33 cellular contexts compared by ENCODE assay signal in genomic region chr6:91267246-91267645, GRCh38.
"Had no signal": no experiment of that assay in that cellular context is flagged by ENCODE, and none has a peak within 500 bp of the region (broad histone marks: within the 10 kb centered on the region; RNA-seq: fewer than 3 reads in every experiment).

No MANE protein-coding gene starts in this region.

- H3K36me3 Mint-ChIP-seq: activated CD4-positive, alpha-beta memory T cell treated with anti-CD3 and anti-CD28 coated beads for 36 hours; activated CD8-positive, alpha-beta memory T cell treated with anti-CD3 and anti-CD28 coated beads, Interleukin-2, amount 10 ng/mL, durations not matched to agents 7 days and 5 days; activated naive CD4-positive, alpha-beta T cell treated with anti-CD3 and anti-CD28 coated beads, Interleukin-2, amount 50 U/mL, for 24 hours; activated naive CD8-positive, alpha-beta T cell treated with anti-CD3 and anti-CD28 coated beads for 36 hours; brain had no signal

- H3K27me3 ChIP-seq: ascending aorta, breast epithelium, cardiac muscle cell, esophagus muscularis mucosa, foreskin keratinocyte, gastrocnemius medialis, heart left ventricle had no signal

- ATAC-seq: activated CD4-positive, alpha-beta T cell treated with anti-CD3 and anti-CD28 coated beads for 36 hours; activated CD8-positive, alpha-beta memory T cell treated with anti-CD3 and anti-CD28 coated beads, Interleukin-2, amount 10 ng/mL, durations not matched to agents 7 days and 5 days; activated CD8-positive, alpha-beta T cell treated with anti-CD3 and anti-CD28 coated beads, Interleukin-2, amount 10 ng/mL, durations not matched to agents 7 days and 5 days; activated naive CD8-positive, alpha-beta T cell treated with anti-CD3 and anti-CD28 coated beads, Interleukin-2, amount 50 U/mL, for 24 hours; effector memory CD8-positive, alpha-beta T cell; foreskin keratinocyte; gastrocnemius medialis; heart left ventricle had no signal

- H3K4me3 ChIP-seq: ascending aorta, breast epithelium, cardiac muscle cell, esophagus muscularis mucosa, gastrocnemius medialis, heart left ventricle had no signal

- H3K4me1 Mint-ChIP-seq: activated CD4-positive, alpha-beta T cell treated with anti-CD3 and anti-CD28 coated beads for 36 hours; activated CD4-positive, alpha-beta T cell treated with anti-CD3 and anti-CD28 coated beads, Interleukin-2, amount 10 ng/mL, durations not matched to agents 24 days and 14 days; activated CD8-positive, alpha-beta memory T cell treated with anti-CD3 and anti-CD28 coated beads, Interleukin-2, amount 10 ng/mL, durations not matched to agents 7 days and 5 days; activated naive CD4-positive, alpha-beta T cell treated with anti-CD3 and anti-CD28 coated beads, Interleukin-2, amount 50 U/mL, for 24 hours; activated naive CD8-positive, alpha-beta T cell treated with anti-CD3 and anti-CD28 coated beads for 36 hours; activated naive CD8-positive, alpha-beta T cell treated with anti-CD3 and anti-CD28 coated beads, Interleukin-2, amount 50 U/mL, for 24 hours had no signal

- H3K4me3 Mint-ChIP-seq: activated CD4-positive, alpha-beta memory T cell treated with anti-CD3 and anti-CD28 coated beads for 36 hours; activated CD4-positive, alpha-beta T cell treated with anti-CD3 and anti-CD28 coated beads for 36 hours; activated CD4-positive, alpha-beta T cell treated with anti-CD3 and anti-CD28 coated beads, Interleukin-2, amount 10 ng/mL, durations not matched to agents 24 days and 14 days; activated CD8-positive, alpha-beta memory T cell treated with anti-CD3 and anti-CD28 coated beads, Interleukin-2, amount 10 ng/mL, durations not matched to agents 7 days and 5 days; activated CD8-positive, alpha-beta T cell treated with anti-CD3 and anti-CD28 coated beads, Interleukin-2, amount 10 ng/mL, durations not matched to agents 7 days and 5 days; activated naive CD4-positive, alpha-beta T cell treated with anti-CD3 and anti-CD28 coated beads for 36 hours; activated naive CD4-positive, alpha-beta T cell treated with anti-CD3 and anti-CD28 coated beads, Interleukin-2, amount 50 U/mL, for 24 hours; activated naive CD8-positive, alpha-beta T cell treated with anti-CD3 and anti-CD28 coated beads for 36 hours; activated naive CD8-positive, alpha-beta T cell treated with anti-CD3 and anti-CD28 coated beads, Interleukin-2, amount 50 U/mL, for 24 hours; activated T-helper 1 cell treated with anti-CD3 and anti-CD28 coated beads, Interleukin-12 subunit alpha, Interleukin-12 subunit beta, Interleukin-2, Interleukin-4 antibody, amounts not matched to agents 30 ng/mL and 10 ng/mL and 1 ng/mL, durations not matched to agents 14 hours and 24 hours and 36 hours; brain; effector memory CD8-positive, alpha-beta T cell had no signal

- H3K27ac ChIP-seq: ascending aorta, breast epithelium, cardiac muscle cell, esophagus muscularis mucosa, foreskin keratinocyte, gastrocnemius medialis, heart left ventricle had no signal

- H3K36me3 ChIP-seq: ascending aorta, breast epithelium, cardiac muscle cell, esophagus muscularis mucosa, gastrocnemius medialis, heart left ventricle had no signal

- H3K27ac Mint-ChIP-seq: activated CD4-positive, alpha-beta memory T cell treated with anti-CD3 and anti-CD28 coated beads for 36 hours; activated CD4-positive, alpha-beta T cell treated with anti-CD3 and anti-CD28 coated beads for 36 hours; activated CD4-positive, alpha-beta T cell treated with anti-CD3 and anti-CD28 coated beads, Interleukin-2, amount 10 ng/mL, durations not matched to agents 24 days and 14 days; activated CD8-positive, alpha-beta memory T cell treated with anti-CD3 and anti-CD28 coated beads, Interleukin-2, amount 10 ng/mL, durations not matched to agents 7 days and 5 days; activated CD8-positive, alpha-beta T cell treated with anti-CD3 and anti-CD28 coated beads, Interleukin-2, amount 10 ng/mL, durations not matched to agents 7 days and 5 days; activated naive CD4-positive, alpha-beta T cell treated with anti-CD3 and anti-CD28 coated beads for 36 hours; activated naive CD4-positive, alpha-beta T cell treated with anti-CD3 and anti-CD28 coated beads, Interleukin-2, amount 50 U/mL, for 24 hours; activated naive CD8-positive, alpha-beta T cell treated with anti-CD3 and anti-CD28 coated beads for 36 hours; activated naive CD8-positive, alpha-beta T cell treated with anti-CD3 and anti-CD28 coated beads, Interleukin-2, amount 50 U/mL, for 24 hours; activated T-helper 1 cell treated with anti-CD3 and anti-CD28 coated beads, Interleukin-12 subunit alpha, Interleukin-12 subunit beta, Interleukin-2, Interleukin-4 antibody, amounts not matched to agents 30 ng/mL and 10 ng/mL and 1 ng/mL, durations not matched to agents 14 hours and 24 hours and 36 hours; activated T-helper 2 cell treated with anti-CD3 and anti-CD28 coated beads, Interferon-gamma antibody, Interleukin-2, Interleukin-4, amounts not matched to agents 10 μg/mL and 5 μg/mL and 100 μg/mL, durations not matched to agents 14 hours and 24 hours and 36 hours; effector memory CD8-positive, alpha-beta T cell had no signal

- DNase-seq: activated CD4-positive, alpha-beta memory T cell treated with anti-CD3 and anti-CD28 coated beads for 36 hours; activated CD4-positive, alpha-beta T cell treated with anti-CD3 and anti-CD28 coated beads for 36 hours; activated CD4-positive, alpha-beta T cell treated with anti-CD3 and anti-CD28 coated beads, Interleukin-2, amount 10 ng/mL, durations not matched to agents 24 days and 14 days; activated CD4-positive, CD25-positive, alpha-beta regulatory T cell; activated CD4-positive, CD25-positive, alpha-beta regulatory T cell treated with anti-CD3 and anti-CD28 coated beads, Interleukin-2, amount 50 U/mL, for 72 hours; activated CD8-positive, alpha-beta memory T cell treated with anti-CD3 and anti-CD28 coated beads, Interleukin-2, amount 10 ng/mL, durations not matched to agents 7 days and 5 days; activated CD8-positive, alpha-beta memory T cell treated with anti-CD3 and anti-CD28 coated beads, Interleukin-2, amount 50 U/mL, for 4 hours; activated CD8-positive, alpha-beta T cell treated with anti-CD3 and anti-CD28 coated beads, Interleukin-2, amount 10 ng/mL, durations not matched to agents 7 days and 5 days; activated effector memory CD4-positive, alpha-beta T cell treated with anti-CD3 and anti-CD28 coated beads, Interleukin-2, amount 50 U/mL, for 16 hours; activated naive CD4-positive, alpha-beta T cell treated with anti-CD3 and anti-CD28 coated beads for 36 hours; activated naive CD8-positive, alpha-beta T cell treated with anti-CD3 and anti-CD28 coated beads for 36 hours; activated naive CD8-positive, alpha-beta T cell treated with anti-CD3 and anti-CD28 coated beads, Interleukin-2, amount 50 U/mL, for 24 hours; activated T-cell treated with anti-CD3 and anti-CD28 coated beads, Interleukin-2, amount 50 U/mL, for 1 hour; activated T-cell treated with anti-CD3 and anti-CD28 coated beads, Interleukin-2, amount 50 U/mL, for 48 hours; central memory CD4-positive, alpha-beta T cell; cortex of kidney; dermis blood vessel endothelial cell; effector CD4-positive, alpha-beta T cell; effector memory CD8-positive, alpha-beta T cell; erythroblast; foreskin keratinocyte; gastrocnemius medialis; glutamatergic neuron; heart left ventricle; T-helper 2 cell had no signal

- H3K4me1 ChIP-seq: ascending aorta, breast epithelium, esophagus muscularis mucosa, foreskin keratinocyte, gastrocnemius medialis, heart left ventricle had no signal

- H3K9me3 Mint-ChIP-seq: activated CD4-positive, alpha-beta memory T cell treated with anti-CD3 and anti-CD28 coated beads for 36 hours; activated naive CD4-positive, alpha-beta T cell treated with anti-CD3 and anti-CD28 coated beads, Interleukin-2, amount 50 U/mL, for 24 hours; activated T-helper 1 cell treated with anti-CD3 and anti-CD28 coated beads, Interleukin-12 subunit alpha, Interleukin-12 subunit beta, Interleukin-2, Interleukin-4 antibody, amounts not matched to agents 30 ng/mL and 10 ng/mL and 1 ng/mL, durations not matched to agents 14 hours and 24 hours and 36 hours; activated T-helper 2 cell treated with anti-CD3 and anti-CD28 coated beads, Interferon-gamma antibody, Interleukin-2, Interleukin-4, amounts not matched to agents 10 μg/mL and 5 μg/mL and 100 μg/mL, durations not matched to agents 14 hours and 24 hours and 36 hours had no signal

- H3K27me3 Mint-ChIP-seq: activated CD4-positive, alpha-beta memory T cell treated with anti-CD3 and anti-CD28 coated beads for 36 hours; activated CD4-positive, alpha-beta T cell treated with anti-CD3 and anti-CD28 coated beads for 36 hours; activated CD4-positive, alpha-beta T cell treated with anti-CD3 and anti-CD28 coated beads, Interleukin-2, amount 10 ng/mL, durations not matched to agents 24 days and 14 days; activated CD8-positive, alpha-beta memory T cell treated with anti-CD3 and anti-CD28 coated beads, Interleukin-2, amount 10 ng/mL, durations not matched to agents 7 days and 5 days; activated naive CD8-positive, alpha-beta T cell treated with anti-CD3 and anti-CD28 coated beads for 36 hours; activated naive CD8-positive, alpha-beta T cell treated with anti-CD3 and anti-CD28 coated beads, Interleukin-2, amount 50 U/mL, for 24 hours; brain; effector memory CD8-positive, alpha-beta T cell had no signal

- H3K9me3 ChIP-seq: ascending aorta, esophagus muscularis mucosa, gastrocnemius medialis had no signal
